Comparison of ENCODE assay signal across 9 cellular contexts in the genomic region with DNA sequence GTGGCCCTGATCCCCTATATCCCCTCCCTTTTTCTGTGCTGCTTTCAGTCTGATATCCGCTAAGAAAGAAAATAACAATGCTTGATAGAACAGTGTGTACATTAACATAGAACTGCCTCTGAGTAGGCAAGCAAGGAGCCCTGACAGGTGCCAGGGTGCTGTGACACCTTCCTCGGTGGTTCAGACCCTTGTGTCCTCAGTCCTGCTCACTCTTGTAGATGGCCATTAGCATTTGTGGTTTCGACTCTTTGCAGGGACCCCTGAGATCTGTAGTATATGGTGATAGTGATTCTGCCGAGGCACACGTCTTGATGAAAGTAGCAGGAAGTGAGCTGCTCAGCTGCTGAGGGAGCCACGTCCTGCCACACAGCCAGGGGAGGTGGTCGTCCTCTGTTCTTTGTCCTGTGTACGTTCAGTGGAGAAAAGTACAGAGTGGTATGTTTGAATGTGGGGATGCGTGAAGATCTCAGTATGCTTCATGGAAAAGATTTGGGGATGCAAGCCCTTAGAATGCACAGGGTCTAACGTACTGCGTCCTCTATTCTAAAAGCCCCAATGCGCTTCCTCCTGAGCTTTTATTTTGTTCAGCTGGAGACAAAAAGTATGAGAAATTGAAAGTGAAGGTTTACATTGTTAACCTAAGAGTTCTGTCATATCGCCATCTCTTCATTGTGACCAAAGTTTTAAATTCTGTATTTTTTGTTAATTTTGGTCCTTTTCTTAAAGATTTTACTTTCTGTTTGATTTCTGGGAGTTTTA. TPM values are rescaled to one million over a fixed set of nuclear protein-coding genes. Genes with fewer than 3 reads are reported as not detected.
DNase-seq lines count a peak whose midpoint lies in the region; ATAC-seq and TF ChIP-seq lines count a peak whose summit lies in the region.
"Had no signal": no experiment of that assay in that cellular context is flagged by ENCODE, and none has a peak within 500 bp of the region (broad histone marks: within the 10 kb centered on the region; RNA-seq: fewer than 3 reads in every experiment).

No MANE protein-coding gene starts in this region.

- H3K4me3 ChIP-seq in heart right ventricle (peak overlapping the region in 6 of 10 donors; percentile 27 to 49 (median 39)), MM.1S (ENCODE audit: low read length) (peak overlapping the region; percentile 28), transverse colon (peak overlapping the region in 1 of 4 donors; percentile 32), SK-N-SH (ENCODE audit: low read depth in 2 of 2, low read length in 1 of 2) (no peak overlapping the region)
- H3K4me3 ChIP-seq: SK-N-MC had no signal

- in situ Hi-C loops in transverse colon (cut with MboI; ENCODE audit: low pct_ligation_motif_present in 1 of 4, low pct_unique_long_range_greater_than_20kb in 1 of 4, low sequenced_read_pairs in 3 of 4), result no loop called here

- peak overlapping the region; percentile 0; the same call in 1 of the 2 replicates for H3K9ac ChIP-seq in MM.1S (ENCODE audit: low read length)
- no peak overlapping the region for H3K9ac ChIP-seq in SK-N-SH

- no peaks in the 10 kb centered on the region for H3K9me2 ChIP-seq in MM.1S (replicated peaks; ENCODE audit: insufficient read depth, low read length)
- no peaks in the 10 kb centered on the region for H3K9me2 ChIP-seq in SK-N-SH

- TF ChIP-seq EP300 in transverse colon (IDR thresholded peaks at IDR 0.05; ENCODE audit: low read depth), result no peak
- no peak for TF ChIP-seq EP300 in SK-N-SH (IDR thresholded peaks at IDR 0.05; ENCODE audit: borderline replicate concordance in 1 of 2, low read depth in 1 of 2, low read length in 1 of 2)

- WGBS in heart right ventricle, 2 donors, result 56 to 66% methylated on average over 13 of the region's 13 CpGs
- 59 to 67% methylated on average over 5 to 13 of the region's 13 CpGs for WGBS in transverse colon (ENCODE audit: low coverage in 1 of 2), 2 donors
- 79% methylated on average over 13 of the region's 13 CpGs for WGBS in SK-N-SH (ENCODE audit: low lambda C conversion rate)

- H2AFZ ChIP-seq in MM.1S (ENCODE audit: low read length) (peak overlapping the region; percentile 55), SK-N-SH (ENCODE audit: low read depth) (no peak overlapping the region)

- peak overlapping the region; percentile 44 for H3K4me2 ChIP-seq in MM.1S (ENCODE audit: low read depth, low read length)
- H3K4me2 ChIP-seq in SK-N-SH, result no peak overlapping the region

- no peaks in the 10 kb centered on the region for H3K9me3 Mint-ChIP-seq in activated naive CD8-positive, alpha-beta T cell treated with anti-CD3 and anti-CD28 coated beads, Interleukin-2, amount 10 ng/mL, durations not matched to agents 7 days and 5 days

- H4K20me1 ChIP-seq in MM.1S (ENCODE audit: insufficient read depth, low read length), result no peaks in the 10 kb centered on the region
- no peaks in the 10 kb centered on the region for H4K20me1 ChIP-seq in SK-N-SH (ENCODE audit: insufficient read depth)

- peak overlapping the region; percentile 84 for H3K4me3 Mint-ChIP-seq in activated naive CD8-positive, alpha-beta T cell treated with anti-CD3 and anti-CD28 coated beads, Interleukin-2, amount 10 ng/mL, durations not matched to agents 7 days and 5 days

- H3K4me1 Mint-ChIP-seq in activated naive CD8-positive, alpha-beta T cell treated with anti-CD3 and anti-CD28 coated beads, Interleukin-2, amount 10 ng/mL, durations not matched to agents 7 days and 5 days, result peaks cover 25% of the 10 kb centered on the region

- no peak for DNase-seq in heart right ventricle
- DNase-seq in Right ventricle myocardium inferior (ENCODE audit: missing footprints), result no peak
- peak; percentile 20 for DNase-seq in MM.1S
- DNase-seq in activated naive CD8-positive, alpha-beta T cell treated with anti-CD3 and anti-CD28 coated beads, Interleukin-2, amount 10 ng/mL, durations not matched to agents 7 days and 5 days, result peak; percentile 60
- DNase-seq in transverse colon, result no peak
- DNase-seq in SK-N-SH, result no peak
- no peak for DNase-seq in NCI-H1694 (lab: John Stamatoyannopoulos, UW)

- H3F3A ChIP-seq in MM.1S (ENCODE audit: insufficient read depth, low read length) (no peaks in the 10 kb centered on the region), SK-N-SH (replicated peaks; ENCODE audit: insufficient read depth) (no peaks in the 10 kb centered on the region)

- H3K9me3 ChIP-seq in heart right ventricle (no peaks in the 10 kb centered on the region), MM.1S (replicated peaks; ENCODE audit: insufficient read depth, low read length) (no peaks in the 10 kb centered on the region), transverse colon (no peaks in the 10 kb centered on the region), SK-N-SH (no peaks in the 10 kb centered on the region)

- H3K27me3 ChIP-seq in heart right ventricle (no peaks in the 10 kb centered on the region), MM.1S (replicated peaks; ENCODE audit: insufficient read depth, low read length) (no peaks in the 10 kb centered on the region), transverse colon (no peaks in the 10 kb centered on the region), SK-N-SH (ENCODE audit: insufficient read depth) (no peaks in the 10 kb centered on the region)

- peaks cover 17% of the 10 kb centered on the region for H3K36me3 Mint-ChIP-seq in activated naive CD8-positive, alpha-beta T cell treated with anti-CD3 and anti-CD28 coated beads, Interleukin-2, amount 10 ng/mL, durations not matched to agents 7 days and 5 days

- ATAC-seq in heart right ventricle (no peak), Right ventricle myocardium inferior (no peak), HG03439 (IDR thresholded peaks at IDR 0.05; ENCODE audit: unreplicated experiment) (no peak)
- ATAC-seq in activated naive CD8-positive, alpha-beta T cell treated with anti-CD3 and anti-CD28 coated beads, Interleukin-2, amount 10 ng/mL, durations not matched to agents 7 days and 5 days (ENCODE audit: low read depth), result peak; percentile 94

- peak; percentile 28 for TF ChIP-seq POLR2A in transverse colon (IDR thresholded peaks at IDR 0.05)

- no peaks in the 10 kb centered on the region for H3K27me3 Mint-ChIP-seq in activated naive CD8-positive, alpha-beta T cell treated with anti-CD3 and anti-CD28 coated beads, Interleukin-2, amount 10 ng/mL, durations not matched to agents 7 days and 5 days

- H3K36me3 ChIP-seq in heart right ventricle, result peaks cover 0 to 21% (median 4%) of the 10 kb centered on the region in 9 donors
- no peaks in the 10 kb centered on the region for H3K36me3 ChIP-seq in MM.1S (replicated peaks; ENCODE audit: insufficient read depth, low read length)
- no peaks in the 10 kb centered on the region for H3K36me3 ChIP-seq in transverse colon
- no peaks in the 10 kb centered on the region for H3K36me3 ChIP-seq in SK-N-SH (replicated peaks in 1 of 2; ENCODE audit: control insufficient read depth in 1 of 2, insufficient read depth in 2 of 2, low read length in 1 of 2)

- peak overlapping the region in 2 of 10 donors; percentile 44 to 81 for H3K27ac ChIP-seq in heart right ventricle
- H3K27ac ChIP-seq in MM.1S (ENCODE audit: low read length), result no peak overlapping the region
- peak overlapping the region in 1 of 4 donors; percentile 43 for H3K27ac ChIP-seq in transverse colon
- no peak overlapping the region for H3K27ac ChIP-seq in SK-N-SH (ENCODE audit: low read depth in 2 of 2, low read length in 1 of 2)
- H3K27ac ChIP-seq: SK-N-MC had no signal

- H3K4me1 ChIP-seq in heart right ventricle (peaks cover 0 to 17% (median 4%) of the 10 kb centered on the region in 9 donors), MM.1S (ENCODE audit: low read length) (no peaks in the 10 kb centered on the region), transverse colon (no peaks in the 10 kb centered on the region), SK-N-SH (ENCODE audit: control insufficient read depth in 1 of 2, insufficient read depth in 2 of 2, low read depth in 1 of 2, low read length in 1 of 2) (peaks cover 0 to 7% of the 10 kb centered on the region in 2 experiments; a peak in 1 of 4 replicates)

- H3K79me2 ChIP-seq in MM.1S (ENCODE audit: low read length), result no peaks in the 10 kb centered on the region
- H3K79me2 ChIP-seq in SK-N-SH (ENCODE audit: insufficient read depth), result no peaks in the 10 kb centered on the region

- H3K27ac Mint-ChIP-seq in activated naive CD8-positive, alpha-beta T cell treated with anti-CD3 and anti-CD28 coated beads, Interleukin-2, amount 10 ng/mL, durations not matched to agents 7 days and 5 days, result peak overlapping the region; percentile 98

- POLR2A ChIA-PET in activated naive CD8-positive, alpha-beta T cell treated with anti-CD3 and anti-CD28 coated beads, Interleukin-2, amount 10 ng/mL, durations not matched to agents 7 days and 5 days (lab: Charles Lee), result interaction anchor here (0.7 to 3.4 kb wide), 26 partner anchors 8 to 594 kb away, joined by 3 to 85 read pairs (median 4); partner anchors contain the start of gene PXYLP1
- POLR2A ChIA-PET in SK-N-SH (lab: Yijun Ruan, JAX), result no interaction called here

- no peak for TF ChIP-seq CTCF in heart right ventricle (IDR thresholded peaks at IDR 0.05)
- no peak for TF ChIP-seq CTCF in MM.1S (IDR thresholded peaks at IDR 0.05; ENCODE audit: low read length)
- TF ChIP-seq CTCF in transverse colon (IDR thresholded peaks at IDR 0.05), result no peak
- TF ChIP-seq CTCF in SK-N-SH (IDR thresholded peaks at IDR 0.05), result no peak

- intact Hi-C loops in heart right ventricle (cut with DNase I), result no loop called here
- intact Hi-C loops in Right ventricle myocardium inferior (cut with DNase I), result no loop called here
- intact Hi-C loops in transverse colon (cut with DNase I; ENCODE audit: low total_unique reads), result no loop called here

- CTCF ChIA-PET in SK-N-SH (lab: Yijun Ruan, JAX), result interaction anchor here (0.6 to 2.3 kb wide), 5 partner anchors 11 to 248 kb away, joined by 3 to 9 read pairs (median 5); partner anchors contain the start of gene PXYLP1

- no peak for TF ChIP-seq RAD21 in SK-N-SH (IDR thresholded peaks at IDR 0.05; ENCODE audit: low read length)

TF ChIP-seq in SK-N-SH, 30 proteins besides CTCF, POLR2A, EP300 and RAD21 (continues in another document):
- TF ChIP-seq, protein P1, sequence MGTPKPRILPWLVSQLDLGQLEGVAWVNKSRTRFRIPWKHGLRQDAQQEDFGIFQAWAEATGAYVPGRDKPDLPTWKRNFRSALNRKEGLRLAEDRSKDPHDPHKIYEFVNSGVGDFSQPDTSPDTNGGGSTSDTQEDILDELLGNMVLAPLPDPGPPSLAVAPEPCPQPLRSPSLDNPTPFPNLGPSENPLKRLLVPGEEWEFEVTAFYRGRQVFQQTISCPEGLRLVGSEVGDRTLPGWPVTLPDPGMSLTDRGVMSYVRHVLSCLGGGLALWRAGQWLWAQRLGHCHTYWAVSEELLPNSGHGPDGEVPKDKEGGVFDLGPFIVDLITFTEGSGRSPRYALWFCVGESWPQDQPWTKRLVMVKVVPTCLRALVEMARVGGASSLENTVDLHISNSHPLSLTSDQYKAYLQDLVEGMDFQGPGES (IDR thresholded peaks at IDR 0.05; ENCODE audit: low read depth, low read length), result no peak

RNA-seq across cellular contexts. Expression of gene PXYLP1, which starts 35.4 kb away (rescaled TPM):
- total RNA-seq in heart right ventricle, result 10 to 100 TPM in 9 of 10 donors, 1 to 10 TPM in 1; 8.7 to 33.5 (median 19.9) TPM
- polyA plus RNA-seq in heart right ventricle, result 10 to 100 TPM; 11.3 to 17.0 TPM
- 13.7 TPM for total RNA-seq in Right ventricle myocardium inferior
- total RNA-seq in activated naive CD8-positive, alpha-beta T cell treated with anti-CD3 and anti-CD28 coated beads, Interleukin-2, amount 10 ng/mL, durations not matched to agents 7 days and 5 days, result 10 to 100 TPM; 15.8 to 19.5 TPM
- 10 to 100 TPM; 11.5 to 27.7 (median 12.2) TPM for total RNA-seq in transverse colon
- 8.6 and 12.1 TPM in 2 replicates for polyA plus RNA-seq in SK-N-SH (2012; rRNA removed)
- polyA plus RNA-seq in SK-N-SH (2012; cell fraction: cytosol; rRNA removed), result 8.4 and 8.8 TPM in 2 replicates
- 11.6 and 16.9 TPM in 2 replicates for polyA plus RNA-seq in SK-N-SH (2012; cell fraction: nucleus; rRNA removed)

Comparison
In these comparisons a context has a peak if more than half of its experiments do, and no peak if none do; other contexts are left out.
1. DNase-seq: peak in MM.1S (single experiment) and activated naive CD8-positive, alpha-beta T cell treated with anti-CD3 and anti-CD28 coated beads, Interleukin-2, amount 10 ng/mL, durations not matched to agents 7 days and 5 days (single experiment); none in heart right ventricle (0 of 2), Right ventricle myocardium inferior (single experiment), transverse colon (single experiment), SK-N-SH (single experiment) and NCI-H1694 (single experiment).
2. H3K4me3 ChIP-seq: peak in heart right ventricle (6 of 10) and MM.1S (single experiment); none in SK-N-SH (0 of 2).